ENCODE assay signal across 32 cellular contexts in genomic region chr6:92716638-92717037, GRCh38.
"Had no signal": no experiment of that assay in that cellular context is flagged by ENCODE, and none has a peak within 500 bp of the region (broad histone marks: within the 10 kb centered on the region; RNA-seq: fewer than 3 reads in every experiment).

No MANE protein-coding gene starts in this region.

- DNase-seq: activated B cell treated with CpG ODN at 0.5 μM for 24 hours; activated CD4-positive, alpha-beta memory T cell treated with anti-CD3 and anti-CD28 coated beads for 36 hours; activated CD4-positive, alpha-beta T cell treated with anti-CD3 and anti-CD28 coated beads for 4 hours; activated CD4-positive, alpha-beta T cell treated with anti-CD3 and anti-CD28 coated beads, Interleukin-2, amount 10 ng/mL, durations not matched to agents 24 days and 14 days; activated CD4-positive, alpha-beta T cell treated with anti-CD3 and anti-CD28 coated beads, Interleukin-2, amount 50 U/mL, for 1 hour; activated CD4-positive, alpha-beta T cell treated with anti-CD3 and anti-CD28 coated beads, Interleukin-2, amount 50 U/mL, for 4 hours; activated CD4-positive, CD25-positive, alpha-beta regulatory T cell treated with anti-CD3 and anti-CD28 coated beads, Interleukin-2, amount 50 U/mL, for 72 hours; activated CD8-positive, alpha-beta memory T cell treated with anti-CD3 and anti-CD28 coated beads, Interleukin-2, amount 50 U/mL, for 4 hours; activated CD8-positive, alpha-beta T cell treated with anti-CD3 and anti-CD28 coated beads for 36 hours; activated effector memory CD4-positive, alpha-beta T cell treated with anti-CD3 and anti-CD28 coated beads, Interleukin-2, amount 50 U/mL, for 16 hours; activated gamma-delta T cell treated with Interleukin-2 at 50 U/mL for 16 hours; activated naive CD4-positive, alpha-beta T cell; activated naive CD4-positive, alpha-beta T cell treated with anti-CD3 and anti-CD28 coated beads for 36 hours; activated naive CD4-positive, alpha-beta T cell treated with anti-CD3 and anti-CD28 coated beads, Interleukin-2, amount 50 U/mL, for 16 hours; activated naive CD8-positive, alpha-beta T cell treated with anti-CD3 and anti-CD28 coated beads for 36 hours; activated T-cell treated with anti-CD3 and anti-CD28 coated beads for 4 hours; activated T-cell treated with anti-CD3 and anti-CD28 coated beads, Interleukin-2, amount 50 U/mL, for 1 hour; activated T-cell treated with anti-CD3 and anti-CD28 coated beads, Interleukin-2, amount 50 U/mL, for 4 hours; activated T-cell treated with anti-CD3 and anti-CD28 coated beads, Interleukin-2, amount 50 U/mL, for 72 hours; adrenal gland; amniotic stem cell; aorta; body of pancreas; brain microvascular endothelial cell; caudate nucleus; cerebellar nuclear complex; T-cell; T-helper 17 cell had no signal

- H3K9me3 ChIP-seq: adrenal gland, body of pancreas, breast epithelium had no signal

- H3K36me3 ChIP-seq: adrenal gland, brain microvascular endothelial cell, breast epithelium had no signal

- H3K4me3 ChIP-seq: adrenal gland, body of pancreas, breast epithelium had no signal

- H3K27me3 ChIP-seq: adrenal gland, body of pancreas, brain microvascular endothelial cell, breast epithelium had no signal

- H3K4me1 ChIP-seq: adrenal gland, body of pancreas, breast epithelium had no signal

- H3K27ac ChIP-seq: adrenal gland, body of pancreas, brain microvascular endothelial cell, breast epithelium, VCaP had no signal

- ATAC-seq: activated CD8-positive, alpha-beta T cell treated with anti-CD3 and anti-CD28 coated beads for 36 hours; activated naive CD4-positive, alpha-beta T cell treated with anti-CD3 and anti-CD28 coated beads, Interleukin-2, amount 50 U/mL, for 72 hours; activated T-cell treated with anti-CD3 and anti-CD28 coated beads, Interleukin-2, amount 50 U/mL, for 4 hours; activated T-cell treated with anti-CD3 and anti-CD28 coated beads, Interleukin-2, amount 50 U/mL, for 72 hours; activated T-helper 17 cell treated with anti-CD3 and anti-CD28 coated beads, Interleukin-2, amount 50 U/mL, for 72 hours; body of pancreas; T-cell; T-helper 17 cell had no signal
